20 cellular contexts compared by ENCODE assay signal in the genomic region with DNA sequence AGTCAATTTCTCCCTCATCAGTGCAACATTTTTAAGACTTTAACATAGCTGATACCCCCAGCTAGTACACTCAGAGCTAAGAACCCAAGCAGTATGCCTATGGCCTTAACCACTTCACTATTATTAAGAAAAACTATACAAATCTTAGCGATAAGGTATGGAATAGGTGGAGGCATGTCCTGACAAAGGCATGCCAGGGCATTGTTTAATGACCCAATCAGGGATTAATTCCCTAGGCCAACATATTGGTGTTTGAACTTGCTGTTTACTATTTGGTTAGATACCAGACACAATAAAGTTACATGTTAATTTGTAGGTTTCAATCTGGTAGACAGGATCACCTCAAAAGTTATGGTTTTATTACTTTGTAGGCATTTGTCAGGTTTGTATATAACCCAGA.
DNase-seq lines count a peak whose midpoint lies in the region; ATAC-seq, FAIRE-seq and TF ChIP-seq lines count a peak whose summit lies in the region.
"Had no signal": no experiment of that assay in that cellular context is flagged by ENCODE, and none has a peak within 500 bp of the region (broad histone marks: within the 10 kb centered on the region; RNA-seq: fewer than 3 reads in every experiment).

No MANE protein-coding gene starts in this region.

- peak overlapping the region; percentile 88 for H3K4me2 ChIP-seq in Loucy (ENCODE audit: low read depth, low read length, poor library complexity, severe bottlenecking)
- peak overlapping the region; percentile 15 for H3K4me2 ChIP-seq in keratinocyte (ENCODE audit: control insufficient read depth, extremely low read depth, insufficient read depth, low read depth, low read length)

- H3K27ac ChIP-seq in keratinocyte (ENCODE audit: control insufficient read depth, insufficient read depth, low read length) (no peak overlapping the region), gastrocnemius medialis (peak overlapping the region; percentile 67 to 81 (median 70))
- H3K27ac ChIP-seq: Peyer's patch had no signal

- FAIRE-seq in keratinocyte (lab: Jason Lieb, UNC) (peak; percentile 67), frontal cortex (lab: Jason Lieb, UNC) (no peak)

- H3K36me3 ChIP-seq in Loucy (ENCODE audit: insufficient read depth, low read length): no peaks in the 10 kb centered on the region
- H3K36me3 ChIP-seq in keratinocyte (ENCODE audit: control insufficient read depth in 2 of 2, extremely low read depth in 1 of 2, insufficient read depth in 2 of 2, low read length in 2 of 2): no peaks in the 10 kb centered on the region
- H3K36me3 ChIP-seq in gastrocnemius medialis: no peaks in the 10 kb centered on the region
- H3K36me3 ChIP-seq: MG63, Peyer's patch had no signal

- H3K27me3 ChIP-seq in Loucy (ENCODE audit: insufficient read depth, low read length, poor library complexity, severe bottlenecking): no peaks in the 10 kb centered on the region
- no peaks in the 10 kb centered on the region for H3K27me3 ChIP-seq in keratinocyte (ENCODE audit: control insufficient read depth, extremely low read depth, insufficient read depth, low read length)
- H3K27me3 ChIP-seq in gastrocnemius medialis: no peaks in the 10 kb centered on the region
- H3K27me3 ChIP-seq: MG63, Peyer's patch had no signal

- H3K9ac ChIP-seq in Loucy (ENCODE audit: low read depth, low read length, poor library complexity, severe bottlenecking) (peak overlapping the region; percentile 43), keratinocyte (ENCODE audit: control insufficient read depth, extremely low read depth, insufficient read depth, low read length) (no peak overlapping the region)

- no peak for DNase-seq in activated naive CD8-positive, alpha-beta T cell treated with anti-CD3 and anti-CD28 coated beads, Interleukin-2, amount 50 U/mL, for 24 hours
- DNase-seq in keratinocyte (ENCODE audit: low read depth, low spot score): no peak
- no peak for DNase-seq in gastrocnemius medialis
- DNase-seq in COLO829 (ENCODE audit: low spot score): no peak
- no peak for DNase-seq in GM13976 (ENCODE audit: low spot score)
- no peak for DNase-seq in frontal cortex (ENCODE audit: low spot score in 2 of 2)
- DNase-seq: AML-193, C1 segment of cervical spinal cord, DMS79, GOT3, MG63, NCI-H1417, NCI-H1694 treated with DMSO at 0.1 percent for 48 hours, NCI-H446, NCI-H526, Peyer's patch had no signal

- 0 out of 2 replicates have a peak, but pooled peaks cover 4% of the 10 kb centered on the region for H3F3A ChIP-seq in Loucy (ENCODE audit: low read depth)

- H3K4me3 ChIP-seq in Loucy (ENCODE audit: low read length, poor library complexity, severe bottlenecking) (no peak overlapping the region), keratinocyte (ENCODE audit: control insufficient read depth in 2 of 3, extremely low read depth in 1 of 3, insufficient read depth in 2 of 3, low read depth in 1 of 3, low read length in 3 of 3) (no peak overlapping the region), gastrocnemius medialis (no peak overlapping the region)
- H3K4me3 ChIP-seq: MG63, Peyer's patch had no signal

- H3K9me2 ChIP-seq in Loucy (replicated peaks; ENCODE audit: low read depth, low read length): no peaks in the 10 kb centered on the region

- in situ Hi-C loops in gastrocnemius medialis (cut with MboI; ENCODE audit: low sequenced_read_pairs in 4 of 4) (loop anchor here in 3 of 4 donors (10.0 to 25.0 kb wide), 2 partner anchors 121 to 134 kb away; no protein-coding TSS in a partner anchor), GM13976 (cut with MboI; ENCODE audit: low sequenced_read_pairs, unreplicated experiment) (no loop called here)

- H3K4me1 ChIP-seq in Loucy (ENCODE audit: insufficient read depth, low read length, poor library complexity, severe bottlenecking) (peaks cover 60% of the 10 kb centered on the region), keratinocyte (ENCODE audit: control insufficient read depth, extremely low read depth, insufficient read depth, low read length) (peaks cover 39% of the 10 kb centered on the region), gastrocnemius medialis (peaks cover 57 to 60% of the 10 kb centered on the region in 2 donors)

- no peak for ATAC-seq in activated naive CD8-positive, alpha-beta T cell treated with anti-CD3 and anti-CD28 coated beads, Interleukin-2, amount 50 U/mL, for 24 hours
- no peak for ATAC-seq in gastrocnemius medialis
- ATAC-seq: HCT116 had no signal

- no peak for TF ChIP-seq POLR2A in gastrocnemius medialis (IDR thresholded peaks at IDR 0.05)

- H3K9me1 ChIP-seq in keratinocyte (ENCODE audit: control insufficient read depth, extremely low read depth, insufficient read depth, low read length): no peaks in the 10 kb centered on the region

- peaks cover 3% of the 10 kb centered on the region for H3K9me3 Mint-ChIP-seq in activated naive CD8-positive, alpha-beta T cell (ENCODE audit: low read depth)
- H3K9me3 Mint-ChIP-seq in activated naive CD8-positive, alpha-beta T cell treated with anti-CD3 and anti-CD28 coated beads, Interleukin-2, amount 50 U/mL, for 24 hours: peaks cover 8% of the 10 kb centered on the region
- H3K9me3 Mint-ChIP-seq: IgD-negative memory B cell had no signal

- H3K4me3 Mint-ChIP-seq in activated naive CD8-positive, alpha-beta T cell: no peak overlapping the region
- H3K4me3 Mint-ChIP-seq in activated naive CD8-positive, alpha-beta T cell treated with anti-CD3 and anti-CD28 coated beads, Interleukin-2, amount 50 U/mL, for 24 hours: no peak overlapping the region
- H3K4me3 Mint-ChIP-seq: IgD-negative memory B cell had no signal

- H4K20me1 ChIP-seq in Loucy (ENCODE audit: insufficient read depth, low read length, poor library complexity, severe bottlenecking) (no peaks in the 10 kb centered on the region), keratinocyte (ENCODE audit: control insufficient read depth, extremely low read depth, insufficient read depth, low read length) (no peaks in the 10 kb centered on the region)

- H3K27ac Mint-ChIP-seq in activated naive CD8-positive, alpha-beta T cell: peak overlapping the region; percentile 43
- H3K27ac Mint-ChIP-seq in activated naive CD8-positive, alpha-beta T cell treated with anti-CD3 and anti-CD28 coated beads, Interleukin-2, amount 50 U/mL, for 24 hours: no peak overlapping the region
- H3K27ac Mint-ChIP-seq: IgD-negative memory B cell had no signal

- H2AFZ ChIP-seq in Loucy (ENCODE audit: low read length) (peak overlapping the region; percentile 54; the same call in 1 of the 2 replicates), keratinocyte (ENCODE audit: control insufficient read depth, low read length) (peak overlapping the region; percentile 72)

- H3K79me2 ChIP-seq in Loucy (ENCODE audit: insufficient read depth, low read length) (no peaks in the 10 kb centered on the region), keratinocyte (ENCODE audit: control insufficient read depth, insufficient read depth, low read length) (no peaks in the 10 kb centered on the region)

- H3K27me3 Mint-ChIP-seq in activated naive CD8-positive, alpha-beta T cell: no peaks in the 10 kb centered on the region
- no peaks in the 10 kb centered on the region for H3K27me3 Mint-ChIP-seq in activated naive CD8-positive, alpha-beta T cell treated with anti-CD3 and anti-CD28 coated beads, Interleukin-2, amount 50 U/mL, for 24 hours

- intact Hi-C loops in gastrocnemius medialis (cut with DNase I; ENCODE audit: low total_unique reads): loop anchor here (10.0 kb wide), 1 partner anchor 444 kb away; a partner anchor contains a TSS

- dilution Hi-C loops in keratinocyte (cut with MboI; ENCODE audit: extremely low pct_ligation_motif_present, low sequenced_read_pairs): no loop called here

- TF ChIP-seq CTCF in Loucy (conservative IDR thresholded peaks at IDR 0.05; ENCODE audit: low read length) (no peak), keratinocyte (optimal IDR thresholded peaks at IDR 0.05 in 1 of 3, IDR thresholded peaks at IDR 0.05 in 1 of 3, conservative IDR thresholded peaks at IDR 0.05 in 1 of 3; ENCODE audit: extremely low read depth in 1 of 3, insufficient read depth in 2 of 3, low read length in 3 of 3) (no peak), gastrocnemius medialis (IDR thresholded peaks at IDR 0.05 in 4 of 5, conservative IDR thresholded peaks at IDR 0.05 in 1 of 5) (no peak), GM13976 (IDR thresholded peaks at IDR 0.05; ENCODE audit: borderline replicate concordance, control extremely low read depth, extremely low read depth, insufficient read depth, missing control alignments) (no peak)

- H3K4me1 Mint-ChIP-seq in activated naive CD8-positive, alpha-beta T cell (ENCODE audit: low read depth): peaks cover 47% of the 10 kb centered on the region
- peaks cover 44% of the 10 kb centered on the region for H3K4me1 Mint-ChIP-seq in activated naive CD8-positive, alpha-beta T cell treated with anti-CD3 and anti-CD28 coated beads, Interleukin-2, amount 50 U/mL, for 24 hours

- peaks cover 5% of the 10 kb centered on the region for H3K36me3 Mint-ChIP-seq in activated naive CD8-positive, alpha-beta T cell
- H3K36me3 Mint-ChIP-seq in activated naive CD8-positive, alpha-beta T cell treated with anti-CD3 and anti-CD28 coated beads, Interleukin-2, amount 50 U/mL, for 24 hours (ENCODE audit: low read depth): no peaks in the 10 kb centered on the region

- H3K9me3 ChIP-seq in Loucy (ENCODE audit: insufficient read depth, low read depth, low read length) (peaks cover 8% of the 10 kb centered on the region), keratinocyte (ENCODE audit: control insufficient read depth, low read depth, low read length) (no peaks in the 10 kb centered on the region), gastrocnemius medialis (no peaks in the 10 kb centered on the region)
- H3K9me3 ChIP-seq: MG63, Peyer's patch had no signal
